5 cellular contexts compared by ENCODE assay signal in the genomic region with DNA sequence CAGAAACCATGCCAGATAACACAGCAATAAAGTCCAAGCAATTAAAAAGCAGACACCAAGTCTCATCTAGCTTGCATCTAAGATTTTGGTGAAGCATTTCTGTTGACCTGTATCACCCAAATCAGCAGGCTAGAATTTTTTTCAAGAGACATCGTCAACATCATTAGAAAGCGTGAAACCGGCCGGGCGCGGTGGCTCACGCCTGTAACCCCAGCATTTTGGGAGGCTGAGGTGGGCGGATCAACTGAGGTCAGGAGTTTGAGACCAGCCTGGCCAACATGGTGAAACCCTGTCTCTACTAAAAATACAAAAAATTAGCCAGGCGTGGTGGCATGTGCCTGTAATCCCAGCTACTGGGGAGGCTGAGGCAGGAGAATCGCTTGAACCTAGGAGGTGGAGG. TPM values are rescaled to one million over a fixed set of nuclear protein-coding genes. Genes with fewer than 3 reads are reported as not detected.
A peak's percentile ranks its signal among the peaks of the same experiment; 100 is the strongest.
DNase-seq lines count a peak whose midpoint lies in the region; ATAC-seq and TF ChIP-seq lines count a peak whose summit lies in the region.
"Not testable (repeated sequence)": the region's sequence is repeated elsewhere in the genome, so short reads cannot be mapped to it uniquely, and the experiment has no call there.

No MANE protein-coding gene starts in this region.

- intact Hi-C loops in psoas muscle (cut with DNase I) = loop anchor here in 1 of 2 donors (5.0 kb wide), 1 partner anchor 37 kb away; no protein-coding TSS in a partner anchor

- peaks cover 12% of the 10 kb centered on the region for H3K36me3 ChIP-seq in right atrium auricular region
- peaks cover 0 to 28% of the 10 kb centered on the region in 2 donors for H3K36me3 ChIP-seq in psoas muscle (ENCODE audit: insufficient read depth in 1 of 2, low read depth in 1 of 2)

- ATAC-seq in psoas muscle = not testable (repeated sequence)

- H3K27me3 Mint-ChIP-seq in brain; nephron (ENCODE audit: low read depth); type B pancreatic cell: not testable (repeated sequence)

- H3K27ac ChIP-seq in right atrium auricular region = peak overlapping the region; percentile 94
- H3K27ac ChIP-seq in psoas muscle = peak overlapping the region; percentile 95

- H3K9me3 ChIP-seq in right atrium auricular region, psoas muscle: not testable (repeated sequence)

- TF ChIP-seq CTCF in brain (conservative IDR thresholded peaks at IDR 0.05); right atrium auricular region (IDR thresholded peaks at IDR 0.05); nephron (IDR thresholded peaks at IDR 0.05; ENCODE audit: unreplicated experiment in 3 of 3); psoas muscle (IDR thresholded peaks at IDR 0.05); type B pancreatic cell (conservative IDR thresholded peaks at IDR 0.05): not testable (repeated sequence)

- H3K4me1 ChIP-seq in right atrium auricular region (peaks cover 0 to 25% of the 10 kb centered on the region in 2 donors), psoas muscle (peaks cover 49% of the 10 kb centered on the region)

- 83 to 98% (median 84%) methylated on average over 10 of the region's 10 CpGs for WGBS in psoas muscle, 3 donors

- H3K27ac Mint-ChIP-seq in brain, type B pancreatic cell: not testable (repeated sequence)
- peak overlapping the region in 2 of 3 experiments; percentile 30 to 45 for H3K27ac Mint-ChIP-seq in nephron

- not testable (repeated sequence) for H3K9me3 Mint-ChIP-seq in brain, nephron, type B pancreatic cell

- peak overlapping the region in 3 of 5 experiments; percentile 20 to 46 (median 40) for H3K4me3 Mint-ChIP-seq in brain
- H3K4me3 Mint-ChIP-seq in nephron = peak overlapping the region in 2 of 3 experiments; percentile 52 to 95
- peak overlapping the region; percentile 36 for H3K4me3 Mint-ChIP-seq in type B pancreatic cell

- H3K27me3 ChIP-seq in right atrium auricular region; psoas muscle (ENCODE audit: insufficient read depth in 3 of 3, low read length in 2 of 3): not testable (repeated sequence)

- H3K36me3 Mint-ChIP-seq in brain (peaks cover 35% of the 10 kb centered on the region), nephron (ENCODE audit: low read depth) (peaks cover 30% of the 10 kb centered on the region), type B pancreatic cell (peaks cover 28% of the 10 kb centered on the region)

- H3K4me1 Mint-ChIP-seq in brain (peaks cover 66% of the 10 kb centered on the region), nephron (peaks cover 62% of the 10 kb centered on the region), type B pancreatic cell (ENCODE audit: unreplicated experiment) (peaks cover 27% of the 10 kb centered on the region)

- not testable (repeated sequence) for H3K4me3 ChIP-seq in right atrium auricular region
- H3K4me3 ChIP-seq in psoas muscle = peak overlapping the region; percentile 78

- not testable (repeated sequence) for DNase-seq in right atrium auricular region (ENCODE audit: low spot score); psoas muscle; type B pancreatic cell (ENCODE audit: extremely low spot score, unreplicated experiment)

RNA-seq across cellular contexts. Expression of a gene that starts 2.4 kb away (rescaled TPM):
- polyA plus RNA-seq in brain (ENCODE audit: insufficient read depth, low read depth, low replicate concordance) = 5.0 TPM
- total RNA-seq in right atrium auricular region = 10 to 100 TPM in 1 of 2 donors, 1 to 10 TPM in 1; 4.8 to 10.9 TPM
- 10 to 100 TPM in 3 of 4 donors, 1 to 10 TPM in 1; 7.3 to 25.4 (median 13.2) TPM for total RNA-seq in psoas muscle
- polyA plus RNA-seq in psoas muscle = 10 to 100 TPM in 1 of 3 donors, 1 to 10 TPM in 2; 3.3 to 17.1 (median 8.4) TPM
- 19.8 and 23.3 TPM in 2 replicates for total RNA-seq in type B pancreatic cell (ENCODE audit: low replicate concordance)

RNA-seq across cellular contexts. Expression of a gene that starts 59.0 kb away (rescaled TPM):
- polyA plus RNA-seq in brain (ENCODE audit: insufficient read depth, low read depth, low replicate concordance) (8.4 TPM), psoas muscle (1 to 10 TPM; 3.5 to 7.3 (median 7.2) TPM)
- total RNA-seq in right atrium auricular region (1 to 10 TPM; 6.9 to 9.0 TPM), psoas muscle (10 to 100 TPM; 14.3 to 27.7 (median 17.1) TPM), type B pancreatic cell (ENCODE audit: low replicate concordance) (28.3 and 47.5 TPM in 2 replicates)
